Comparison of ENCODE assay signal across 1 cellular context in genomic region chr1:19065526-19066247, GRCh38.
TF ChIP-seq lines count a peak whose summit lies in the region.

No MANE protein-coding gene starts in this region.

TF ChIP-seq in A549, 52 proteins besides CTCF, POLR2A, EP300 and RAD21 (continued from another document):
- no peak for TF ChIP-seq ELK1 (IDR thresholded peaks at IDR 0.05; ENCODE audit: low read depth, low read length)
- TF ChIP-seq MYC (IDR thresholded peaks at IDR 0.05; ENCODE audit: borderline replicate concordance, low read length) = no peak
- TF ChIP-seq HOXB13 (CRISPR knock-in tag; IDR thresholded peaks at IDR 0.05; ENCODE audit: low read depth) = no peak
- no peak for TF ChIP-seq KDM5A (IDR thresholded peaks at IDR 0.05)
- no peak for TF ChIP-seq ESRRA (IDR thresholded peaks at IDR 0.05; ENCODE audit: borderline replicate concordance, low read length)
- TF ChIP-seq ZFP36 (IDR thresholded peaks at IDR 0.05; ENCODE audit: borderline replicate concordance, partially characterized antibody) = no peak
- no peak for TF ChIP-seq TFCP2L1 (CRISPR knock-in tag; IDR thresholded peaks at IDR 0.05)
- TF ChIP-seq BCL3 (IDR thresholded peaks at IDR 0.05) = no peak
- no peak for TF ChIP-seq MAZ (IDR thresholded peaks at IDR 0.05; ENCODE audit: borderline replicate concordance, low read depth, low read length)
TF ChIP-seq in A549: peak in this region for 0.
